9 cellular contexts compared by ENCODE assay signal in the genomic region with DNA sequence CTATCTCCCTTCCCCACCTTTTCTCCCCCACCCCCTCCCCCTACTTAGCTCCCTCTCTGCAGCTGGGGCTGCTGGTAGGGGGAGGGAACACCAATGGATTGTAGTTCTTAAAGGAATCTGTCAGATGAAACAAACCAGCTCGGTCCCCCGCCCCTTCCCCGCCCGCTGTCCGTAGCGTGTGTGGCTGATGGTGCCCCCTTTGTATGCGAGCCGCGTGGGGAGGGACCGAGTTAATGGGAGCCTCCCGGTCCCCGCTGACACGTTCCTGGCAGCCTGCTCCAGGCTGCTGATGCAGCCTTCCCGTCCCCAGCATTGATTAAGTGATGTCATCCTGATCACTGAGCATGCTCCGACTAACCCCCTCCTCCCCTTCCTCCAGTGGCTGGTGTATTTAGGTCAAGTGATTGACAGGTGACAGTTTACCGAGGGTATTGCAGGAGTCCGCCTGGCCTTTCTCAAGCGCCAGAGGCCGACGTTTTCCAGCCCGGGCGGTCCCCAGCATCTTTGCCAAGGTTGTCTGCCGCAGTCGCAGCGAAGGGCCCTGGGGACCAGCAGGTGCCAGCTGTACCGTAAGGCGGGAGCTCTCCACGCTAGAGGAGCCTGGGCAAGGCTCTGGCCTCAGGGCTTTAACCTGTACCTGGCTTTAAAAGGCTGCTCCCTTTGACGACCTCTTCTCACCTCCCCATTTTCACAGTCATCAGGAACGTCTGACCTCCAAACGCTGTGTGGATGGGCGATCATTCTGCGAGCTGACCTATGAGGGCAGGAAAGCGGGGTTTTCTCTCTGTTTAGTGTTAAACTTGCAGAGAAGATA. TPM values are rescaled to one million over a fixed set of nuclear protein-coding genes. Genes with fewer than 3 reads are reported as not detected.
DNase-seq lines count a peak whose midpoint lies in the region; ATAC-seq lines count a peak whose summit lies in the region.
"Had no signal": no experiment of that assay in that cellular context is flagged by ENCODE, and none has a peak within 500 bp of the region (broad histone marks: within the 10 kb centered on the region; RNA-seq: fewer than 3 reads in every experiment).

No MANE protein-coding gene starts in this region.

- H3K9ac ChIP-seq in skeletal muscle tissue (ENCODE audit: low read depth in 1 of 3, low read length in 3 of 3): no peak overlapping the region

- H3K4me1 ChIP-seq in iPS DF 6.9 (ENCODE audit: control insufficient read depth, insufficient read depth, low read length) (no peaks in the 10 kb centered on the region), skeletal muscle tissue (ENCODE audit: control insufficient read depth in 3 of 3, insufficient read depth in 3 of 3, low read length in 3 of 3) (peaks cover 4 to 16% (median 13%) of the 10 kb centered on the region in 3 donors)

- peak; percentile 19 to 43 for DNase-seq in SHP77 (lab: John Stamatoyannopoulos, UW)
- DNase-seq in SHP77 treated with DMSO at 0.1 percent for 48 hours (lab: John Stamatoyannopoulos, UW): no peak
- peak; percentile 68 for DNase-seq in NCI-H510A treated with DMSO at 0.1 percent for 48 hours (lab: John Stamatoyannopoulos, UW)
- peak; percentile 44 for DNase-seq in activated effector memory CD4-positive, alpha-beta T cell treated with Interleukin-2 at 50 U/mL for 16 hours
- DNase-seq in iPS DF 6.9 (ENCODE audit: low read depth, low spot score): no peak
- no peak for DNase-seq in NOMO-1 (lab: John Stamatoyannopoulos, UW; ENCODE audit: unreplicated experiment in 2 of 2)

- H3K27me3 ChIP-seq in iPS DF 6.9 (ENCODE audit: control insufficient read depth, insufficient read depth, low read length): no peaks in the 10 kb centered on the region
- H3K27me3 ChIP-seq in skeletal muscle tissue (ENCODE audit: control insufficient read depth in 3 of 3, insufficient read depth in 3 of 3, low read length in 3 of 3): peaks cover 28 to 37% (median 32%) of the 10 kb centered on the region in 3 donors

- no peaks in the 10 kb centered on the region for H3K36me3 ChIP-seq in iPS DF 6.9 (ENCODE audit: control insufficient read depth, insufficient read depth, low read length)
- no peaks in the 10 kb centered on the region for H3K36me3 ChIP-seq in skeletal muscle tissue (ENCODE audit: control insufficient read depth in 3 of 3, insufficient read depth in 3 of 3, low read length in 3 of 3)

- H3K27ac ChIP-seq in iPS DF 6.9 (ENCODE audit: low read length) (no peak overlapping the region), skeletal muscle tissue (ENCODE audit: low read depth, low read length) (no peak overlapping the region)
- H3K27ac ChIP-seq: SK-N-MC had no signal

- H3K4me3 ChIP-seq in iPS DF 6.9 (ENCODE audit: low read length): peak overlapping the region; percentile 63; the same call in 1 of the 2 replicates
- H3K4me3 ChIP-seq in skeletal muscle tissue (ENCODE audit: low read length in 3 of 3): peak overlapping the region in 2 of 3 donors; percentile 35 to 46
- H3K4me3 ChIP-seq: SK-N-MC had no signal

- WGBS in iPS DF 6.9 (ENCODE audit: insufficient coverage, insufficient read length): no CpG with 5 or more reads among the region's 34 CpGs

- H3K9me3 ChIP-seq in iPS DF 6.9 (ENCODE audit: control insufficient read depth, insufficient read depth, low read length) (no peaks in the 10 kb centered on the region), skeletal muscle tissue (ENCODE audit: control insufficient read depth in 3 of 3, low read length in 3 of 3) (no peaks in the 10 kb centered on the region)

- ATAC-seq in HG03045 (IDR thresholded peaks at IDR 0.05; ENCODE audit: unreplicated experiment): no peak

RNA-seq across cellular contexts. Expression of a gene that starts 1.8 kb away (rescaled TPM):
- 1.0 TPM for total RNA-seq in skeletal muscle tissue

Comparison
In these comparisons a context has a peak if more than half of its experiments do, and no peak if none do; other contexts are left out.
1. DNase-seq: peak in SHP77 (2 of 2), NCI-H510A treated with DMSO at 0.1 percent for 48 hours (single experiment) and activated effector memory CD4-positive, alpha-beta T cell treated with Interleukin-2 at 50 U/mL for 16 hours (single experiment); none in SHP77 treated with DMSO at 0.1 percent for 48 hours (single experiment), iPS DF 6.9 (single experiment) and NOMO-1 (0 of 2).